7 cellular contexts compared by ENCODE assay signal in the genomic region with DNA sequence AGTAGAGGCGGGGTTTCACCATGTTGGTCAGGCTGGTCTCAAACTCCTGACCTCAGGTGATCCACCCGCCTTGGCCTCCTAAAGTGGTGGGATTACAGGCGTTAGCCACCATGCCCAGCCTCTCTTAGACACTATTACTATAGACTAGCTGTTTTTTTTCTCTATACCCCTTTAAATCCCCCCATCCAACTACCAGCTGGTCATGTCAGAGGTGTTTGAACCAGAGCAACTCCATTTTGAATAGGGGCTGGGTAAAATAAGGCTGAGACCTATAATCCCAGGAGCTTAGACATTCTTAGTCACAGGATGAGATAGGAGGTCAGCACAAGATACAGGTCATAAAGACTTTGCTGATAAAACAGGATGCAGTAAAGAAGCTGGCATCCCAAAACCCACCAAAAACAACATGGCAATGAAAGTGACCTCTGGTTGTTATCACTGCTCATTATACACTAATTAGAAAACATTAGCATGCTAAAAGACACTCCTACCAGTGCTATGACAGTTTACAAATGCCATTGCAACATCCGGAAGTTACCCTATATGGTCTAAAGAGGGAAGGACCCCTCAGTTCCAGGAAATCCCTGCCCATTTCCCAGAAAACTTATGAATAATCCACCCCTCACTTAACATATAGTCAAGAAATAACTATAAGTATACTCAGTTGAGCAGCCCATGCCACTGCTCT.
"Had no signal": no experiment of that assay in that cellular context is flagged by ENCODE, and none has a peak within 500 bp of the region (broad histone marks: within the 10 kb centered on the region; RNA-seq: fewer than 3 reads in every experiment).

No MANE protein-coding gene starts in this region.

- FAIRE-seq: H54, HTR-8/SVneo had no signal

- H3K4me3 ChIP-seq: GM23248 had no signal

- H2AFZ ChIP-seq: GM23248 had no signal

- H3K27ac Mint-ChIP-seq: H9 had no signal

- H3K27ac ChIP-seq: GM23248 had no signal

- DNase-seq: GM23248, GOT3, H9, HCEC 1CT, IMR-90 had no signal

- H3K9ac ChIP-seq: GM23248 had no signal

- H3K4me3 Mint-ChIP-seq: H9 had no signal
